Comparison of ENCODE assay signal across 14 cellular contexts in the genomic region with DNA sequence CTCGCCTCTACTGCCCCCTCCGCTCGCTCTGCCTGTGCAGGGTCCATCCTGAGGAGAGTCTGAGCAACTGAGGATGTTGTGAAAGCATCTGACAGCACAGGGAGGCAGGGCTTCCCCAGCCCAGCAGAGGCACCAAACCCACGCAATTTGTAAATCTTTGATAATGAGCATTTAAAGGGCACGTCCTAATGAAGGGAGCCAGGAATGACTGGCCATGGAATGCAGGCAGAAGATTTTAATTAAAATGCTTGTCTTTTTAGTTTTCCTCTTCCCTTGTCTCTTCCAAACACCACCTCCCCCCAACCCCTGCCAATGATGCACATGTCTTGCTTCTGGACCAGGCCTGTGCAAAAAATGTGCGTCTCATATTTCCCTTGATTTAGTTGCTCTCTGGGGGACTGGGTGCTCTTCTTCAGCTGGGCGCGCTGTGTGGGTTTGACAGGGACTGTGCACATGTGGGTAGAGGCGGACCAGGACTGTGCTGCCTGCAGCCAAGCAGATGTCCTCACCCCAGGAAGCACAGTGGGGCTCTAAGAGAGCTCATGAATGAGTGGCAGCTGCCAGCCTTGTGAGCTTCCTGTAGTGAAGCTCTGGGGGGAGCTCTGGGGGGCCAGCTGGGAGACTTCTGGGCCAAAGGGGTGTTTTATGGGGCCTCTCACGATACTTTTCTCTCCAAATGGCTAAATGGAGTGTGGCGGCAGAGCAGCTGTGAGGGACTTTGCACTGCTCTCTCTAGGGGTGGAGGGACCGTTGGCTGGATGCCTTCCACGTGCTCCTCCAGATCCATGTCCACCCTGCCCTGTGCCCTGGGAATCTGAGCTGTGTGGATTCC.
DNase-seq lines count a peak whose midpoint lies in the region; ATAC-seq, FAIRE-seq and TF ChIP-seq lines count a peak whose summit lies in the region.
"Had no signal": no experiment of that assay in that cellular context is flagged by ENCODE, and none has a peak within 500 bp of the region (broad histone marks: within the 10 kb centered on the region; RNA-seq: fewer than 3 reads in every experiment).

No MANE protein-coding gene starts in this region.

- no peak for FAIRE-seq in GM12878 (lab: Jason Lieb, UNC)
- FAIRE-seq: GM12892, K562 had no signal

- CTCF ChIA-PET in GM12878 (lab: Yijun Ruan, JAX), result interaction anchor here (1.7 kb wide), 1 partner anchor 11 kb away, joined by 4 read pairs; no protein-coding TSS in a partner anchor

- in situ Hi-C loops in GM12878 (cut with MboI), result no loop called here

- no peaks in the 10 kb centered on the region; a peak in 2 of 4 replicates for H3K27me3 ChIP-seq in GM12878 (replicated peaks in 1 of 2; ENCODE audit: control insufficient read depth in 2 of 2, insufficient read depth in 2 of 2, low read length in 1 of 2)
- no peaks in the 10 kb centered on the region for H3K27me3 ChIP-seq in aorta (ENCODE audit: control insufficient read depth in 1 of 2, insufficient read depth in 2 of 2, low read length in 1 of 2)

- H3K4me1 ChIP-seq in GM12878 (ENCODE audit: control insufficient read depth, insufficient read depth, low read length) (no peaks in the 10 kb centered on the region), aorta (ENCODE audit: control insufficient read depth in 1 of 2, insufficient read depth in 2 of 2, low read length in 2 of 2) (no peaks in the 10 kb centered on the region)

- no peaks in the 10 kb centered on the region for H4K20me1 ChIP-seq in GM12878 (ENCODE audit: control insufficient read depth, insufficient read depth)

- 30% methylated on average over 13 of the region's 13 CpGs for WGBS in GM12878 (ENCODE audit: insufficient coverage, insufficient replicate concordance, low lambda C conversion rate, missing lambda C conversion rate)
- 61 to 64% methylated on average over 13 of the region's 13 CpGs for WGBS in aorta, 2 donors

- TF ChIP-seq RAD21 in GM12878 (IDR thresholded peaks at IDR 0.05; ENCODE audit: insufficient read depth, low read depth, low read length), result no peak

- peak; percentile 42; the same call in 1 of the 3 replicates for ATAC-seq in GM12878
- no peak for ATAC-seq in aorta (ENCODE audit: low FRiP score)
- no peak for ATAC-seq in HG02610 (IDR thresholded peaks at IDR 0.05; ENCODE audit: unreplicated experiment)
- ATAC-seq: K562 had no signal

- TF ChIP-seq POLR2A in GM12878 (IDR thresholded peaks at IDR 0.05; ENCODE audit: low read depth, low read length), result no peak

- POLR2A ChIA-PET in GM12878 (lab: Charles Lee), result no interaction called here

- DNase-seq in Ammon's horn (ENCODE audit: low spot score) (peak; percentile 93), NCI-H1694 (lab: John Stamatoyannopoulos, UW) (peak; percentile 57), GM12878 (ENCODE audit: low read depth, low spot score) (no peak), middle frontal gyrus (ENCODE audit: extremely low spot score, low spot score) (peak; percentile 28), NCI-H2196 (lab: John Stamatoyannopoulos, UW; ENCODE audit: unreplicated experiment) (no peak), aorta (no peak), HUDEP-2 (lab: John Stamatoyannopoulos, UW; ENCODE audit: unreplicated experiment in 76 of 76) (no peak)
- DNase-seq: activated T-cell treated with anti-CD3 and anti-CD28 coated beads for 4 hours; CD8-positive, alpha-beta memory T cell; central memory CD4-positive, alpha-beta T cell; stimulated activated naive CD4-positive, alpha-beta T cell had no signal

- H3K4me2 ChIP-seq in GM12878 (ENCODE audit: control insufficient read depth, insufficient read depth), result no peak overlapping the region

- no TSS peak for BruUV-seq in GM12878 (replicated peaks; lab: Mats Ljungman, UMichigan)

- RAD21 ChIA-PET in GM12878 (lab: Charles Lee; ENCODE audit: unreplicated experiment), result no interaction called here

- H2AFZ ChIP-seq in GM12878 (ENCODE audit: control insufficient read depth, low read depth, low read length), result no peak overlapping the region

- intact Hi-C loops in GM12878 (cut with micrococcal nuclease; ENCODE audit: unreplicated experiment), result no loop called here
- intact Hi-C loops in aorta (cut with DNase I), result no loop called here

- no peaks in the 10 kb centered on the region for H3K79me2 ChIP-seq in GM12878 (ENCODE audit: control insufficient read depth, insufficient read depth, low read length)

- no peak for TF ChIP-seq CTCF in GM12878 (IDR thresholded peaks at IDR 0.05 in 2 of 3, conservative IDR thresholded peaks at IDR 0.05 in 1 of 3; ENCODE audit: control insufficient read depth in 2 of 3, extremely low read depth in 1 of 3, insufficient read depth in 1 of 3, low read depth in 3 of 3, low read length in 3 of 3)

- H3K9me3 ChIP-seq in GM12878 (replicated peaks; ENCODE audit: control insufficient read depth, insufficient read depth, low read length), result no peaks in the 10 kb centered on the region
- H3K9me3 ChIP-seq in aorta (ENCODE audit: control insufficient read depth, low read length), result no peaks in the 10 kb centered on the region

- no peak overlapping the region for H3K27ac ChIP-seq in GM12878 (ENCODE audit: control insufficient read depth, insufficient read depth)
- H3K27ac ChIP-seq in aorta (ENCODE audit: low read depth in 1 of 2, low read length in 2 of 2), result no peak overlapping the region

- no peak overlapping the region for H3K4me3 ChIP-seq in GM12878
- H3K4me3 ChIP-seq in aorta (ENCODE audit: low read length in 2 of 2), result no peak overlapping the region
- H3K4me3 ChIP-seq: K562 had no signal

- TF ChIP-seq EP300 in GM12878 (IDR thresholded peaks at IDR 0.05; ENCODE audit: borderline replicate concordance in 1 of 2, control insufficient read depth in 1 of 2, low read depth in 2 of 2, low read length in 2 of 2), result no peak

- H3K9ac ChIP-seq in GM12878 (ENCODE audit: control insufficient read depth, insufficient read depth, low read length), result no peak overlapping the region

- SMC1A ChIA-PET in GM12878 (lab: Charles Lee; ENCODE audit: uncharacterized antibody, unreplicated experiment), result no interaction called here

- H3K36me3 ChIP-seq in GM12878 (ENCODE audit: control insufficient read depth in 2 of 2, insufficient read depth in 2 of 2, low read length in 1 of 2), result no peaks in the 10 kb centered on the region
- H3K36me3 ChIP-seq in aorta (ENCODE audit: control insufficient read depth in 1 of 2, insufficient read depth in 2 of 2, low read length in 1 of 2), result no peaks in the 10 kb centered on the region

TF ChIP-seq in GM12878, 131 proteins besides CTCF, POLR2A, EP300 and RAD21:
- TF ChIP-seq BACH1 (IDR thresholded peaks at IDR 0.05; ENCODE audit: borderline replicate concordance) (no peak), PRDM15 (CRISPR knock-in tag; IDR thresholded peaks at IDR 0.05) (no peak), IKZF2 (IDR thresholded peaks at IDR 0.05) (no peak), SUZ12 (IDR thresholded peaks at IDR 0.05; ENCODE audit: unreplicated experiment) (no peak), FOXK2 (IDR thresholded peaks at IDR 0.05) (no peak), EED (IDR thresholded peaks at IDR 0.05; ENCODE audit: low read depth) (no peak)

Comparison
In these comparisons a context has a peak if more than half of its experiments do, and no peak if none do; other contexts are left out.
1. DNase-seq: peak in Ammon's horn (single experiment), NCI-H1694 (single experiment) and middle frontal gyrus (single experiment); none in GM12878 (single experiment), NCI-H2196 (single experiment), aorta (0 of 2) and HUDEP-2 (0 of 76).